ENCODE assay signal across 29 cellular contexts in genomic region chr11:24880962-24881361, GRCh38.
"Had no signal": no experiment of that assay in that cellular context is flagged by ENCODE, and none has a peak within 500 bp of the region (broad histone marks: within the 10 kb centered on the region; RNA-seq: fewer than 3 reads in every experiment).

No MANE protein-coding gene starts in this region.

- H3K36me3 Mint-ChIP-seq: stimulated activated effector memory CD8-positive, alpha-beta T cell treated with anti-CD3 and anti-CD28 coated beads, Interleukin-12 subunit alpha, Interleukin-12 subunit beta, amount 100 ng/mL, for 72 hours; stimulated activated memory B cell treated with anti-CD40 and anti-IgM and Interleukin-4, amounts not matched to agents 10 μg/mL and 1 μg/mL and 100 μg/mL, for 72 hours; stimulated activated naive B cell treated with anti-CD40 and anti-IgM and Interleukin-4, amounts not matched to agents 10 μg/mL and 1 μg/mL and 100 μg/mL, for 72 hours; type B pancreatic cell had no signal

- H3K27me3 ChIP-seq: stomach, suprapubic skin, testis, thyroid gland, tibial artery, tibial nerve, transverse colon, upper lobe of left lung, upper lobe of right lung, uterus, vagina had no signal

- H3K4me3 Mint-ChIP-seq: stimulated activated effector memory CD8-positive, alpha-beta T cell treated with anti-CD3 and anti-CD28 coated beads, Interleukin-12 subunit alpha, Interleukin-12 subunit beta, amount 100 ng/mL, for 72 hours; stimulated activated memory B cell treated with anti-CD40 and anti-IgM and Interleukin-4, amounts not matched to agents 10 μg/mL and 1 μg/mL and 100 μg/mL, for 72 hours; stimulated activated naive B cell treated with anti-CD40 and anti-IgM and Interleukin-4, amounts not matched to agents 10 μg/mL and 1 μg/mL and 100 μg/mL, for 72 hours; stimulated activated naive CD8-positive, alpha-beta T cell treated with anti-CD3 and anti-CD28 coated beads, Interleukin-15, amount 100 ng/mL, for 72 hours; stimulated activated naive CD8-positive, alpha-beta T cell treated with anti-CD3 and anti-CD28 coated beads, Interleukin-15, Interleukin-2, amounts not matched to agents 100 ng/mL and 50 ng/mL, for 24 hours; type B pancreatic cell had no signal

- H3K4me3 ChIP-seq: stomach, suprapubic skin, testis, thoracic aorta, thyroid gland, tibial artery, tibial nerve, transverse colon, upper lobe of left lung, upper lobe of right lung, uterus, vagina had no signal

- FAIRE-seq: urothelium cell line had no signal

- DNase-seq: stimulated activated CD4-positive, alpha-beta T cell treated with anti-CD3 and anti-CD28 coated beads, Interleukin-2, amount 100 ng/mL, for 48 hours; stimulated activated CD4-positive, alpha-beta T cell treated with anti-CD3 and anti-CD28 coated beads, Interleukin-4, amount 100 ng/mL, for 1 hour; stimulated activated CD4-positive, alpha-beta T cell treated with anti-CD3 and anti-CD28 coated beads, Interleukin-4, amount 100 ng/mL, for 24 hours; stimulated activated CD4-positive, alpha-beta T cell treated with anti-CD3 and anti-CD28 coated beads, Interleukin-4, amount 100 ng/mL, for 4 hours; stimulated activated CD8-positive, alpha-beta memory T cell treated with anti-CD3 and anti-CD28 coated beads, Interleukin-4, amount 100 ng/mL, for 48 hours; stimulated activated naive B cell treated with anti-CD40 and anti-IgM and Interleukin-4, amounts not matched to agents 10 μg/mL and 1 μg/mL and 100 μg/mL, for 72 hours; stimulated activated naive CD4-positive, alpha-beta T cell; stimulated activated naive CD4-positive, alpha-beta T cell treated with Interleukin-2 at 50 U/mL for 16 hours; stimulated activated naive CD8-positive, alpha-beta T cell treated with anti-CD3 and anti-CD28 coated beads, Interleukin-15, amount 100 ng/mL, for 72 hours; stimulated activated naive CD8-positive, alpha-beta T cell treated with anti-CD3 and anti-CD28 coated beads, Interleukin-15, Interleukin-2, amounts not matched to agents 100 U/mL and 50 U/mL, for 24 hours; stomach; substantia nigra; testis; thyroid gland; tibial artery; transverse colon; trophoblast cell; upper lobe of left lung; upper lobe of right lung; uterus had no signal

- H3K27me3 Mint-ChIP-seq: stimulated activated memory B cell treated with anti-CD40 and anti-IgM and Interleukin-4, amounts not matched to agents 10 μg/mL and 1 μg/mL and 100 μg/mL, for 72 hours; stimulated activated naive B cell treated with anti-CD40 and anti-IgM and Interleukin-4, amounts not matched to agents 10 μg/mL and 1 μg/mL and 100 μg/mL, for 72 hours; stimulated activated naive CD8-positive, alpha-beta T cell treated with anti-CD3 and anti-CD28 coated beads, Interleukin-15, amount 100 ng/mL, for 72 hours; stimulated activated naive CD8-positive, alpha-beta T cell treated with anti-CD3 and anti-CD28 coated beads, Interleukin-15, Interleukin-2, amounts not matched to agents 100 ng/mL and 50 ng/mL, for 24 hours; type B pancreatic cell had no signal

- H3K36me3 ChIP-seq: stomach, suprapubic skin, thoracic aorta, thyroid gland, tibial artery, tibial nerve, transverse colon, upper lobe of left lung, upper lobe of right lung, uterus, vagina had no signal

- H3K9me3 Mint-ChIP-seq: stimulated activated naive B cell treated with anti-CD40 and anti-IgM and Interleukin-4, amounts not matched to agents 10 μg/mL and 1 μg/mL and 100 μg/mL, for 72 hours; type B pancreatic cell had no signal

- H3K4me1 ChIP-seq: suprapubic skin, testis, thyroid gland, tibial artery, tibial nerve, transverse colon, upper lobe of left lung, upper lobe of right lung, uterus, vagina had no signal

- ATAC-seq: stimulated activated effector memory CD8-positive, alpha-beta T cell treated with anti-CD3 and anti-CD28 coated beads, Interleukin-12 subunit alpha, Interleukin-12 subunit beta, amount 100 ng/mL, for 72 hours; stimulated activated memory B cell treated with anti-CD40 and anti-IgM and Interleukin-4, amounts not matched to agents 10 μg/mL and 1 μg/mL and 100 μg/mL, for 72 hours; stimulated activated naive B cell treated with anti-CD40 and anti-IgM and Interleukin-4, amounts not matched to agents 10 μg/mL and 1 μg/mL and 100 μg/mL, for 72 hours; stimulated activated naive CD8-positive, alpha-beta T cell treated with anti-CD3 and anti-CD28 coated beads, Interleukin-15, amount 100 ng/mL, for 72 hours; stimulated activated naive CD8-positive, alpha-beta T cell treated with anti-CD3 and anti-CD28 coated beads, Interleukin-15, Interleukin-2, amounts not matched to agents 100 U/mL and 50 U/mL, for 24 hours; upper lobe of right lung had no signal

- H3K9me3 ChIP-seq: stomach, suprapubic skin, testis, thoracic aorta, thyroid gland, tibial artery, tibial nerve, transverse colon, upper lobe of left lung, upper lobe of right lung, uterus, vagina had no signal

- H3K27ac ChIP-seq: stomach, suprapubic skin, testis, thoracic aorta, thyroid gland, tibial artery, tibial nerve, transverse colon, upper lobe of left lung, upper lobe of right lung, uterus, vagina had no signal

- H3K4me1 Mint-ChIP-seq: stimulated activated effector memory CD8-positive, alpha-beta T cell treated with anti-CD3 and anti-CD28 coated beads, Interleukin-12 subunit alpha, Interleukin-12 subunit beta, amount 100 ng/mL, for 72 hours; stimulated activated memory B cell treated with anti-CD40 and anti-IgM and Interleukin-4, amounts not matched to agents 10 μg/mL and 1 μg/mL and 100 μg/mL, for 72 hours; stimulated activated naive B cell treated with anti-CD40 and anti-IgM and Interleukin-4, amounts not matched to agents 10 μg/mL and 1 μg/mL and 100 μg/mL, for 72 hours; stimulated activated naive CD8-positive, alpha-beta T cell treated with anti-CD3 and anti-CD28 coated beads, Interleukin-15, amount 100 ng/mL, for 72 hours had no signal

- H3K27ac Mint-ChIP-seq: stimulated activated effector memory CD8-positive, alpha-beta T cell treated with anti-CD3 and anti-CD28 coated beads, Interleukin-12 subunit alpha, Interleukin-12 subunit beta, amount 100 ng/mL, for 72 hours; stimulated activated memory B cell treated with anti-CD40 and anti-IgM and Interleukin-4, amounts not matched to agents 10 μg/mL and 1 μg/mL and 100 μg/mL, for 72 hours; stimulated activated naive B cell treated with anti-CD40 and anti-IgM and Interleukin-4, amounts not matched to agents 10 μg/mL and 1 μg/mL and 100 μg/mL, for 72 hours; stimulated activated naive CD8-positive, alpha-beta T cell treated with anti-CD3 and anti-CD28 coated beads, Interleukin-15, Interleukin-2, amounts not matched to agents 100 ng/mL and 50 ng/mL, for 24 hours; type B pancreatic cell had no signal
